ENCODE assay signal across 1 cellular context in genomic region chr17:43768382-43768781, GRCh38.
TF ChIP-seq lines count a peak whose summit lies in the region.

No MANE protein-coding gene starts in this region.

TF ChIP-seq in IMR-90, 13 proteins besides CTCF, POLR2A, EP300 and RAD21 (continued from another document):
- TF ChIP-seq RFX5 (IDR thresholded peaks at IDR 0.05; ENCODE audit: low read depth, low read length): no peak
- no peak for TF ChIP-seq NFE2L2 (IDR thresholded peaks at IDR 0.05; ENCODE audit: low read depth, low read length)
- no peak for TF ChIP-seq CHD1 (IDR thresholded peaks at IDR 0.05; ENCODE audit: low read depth, low read length)
- no peak for TF ChIP-seq MAFK (IDR thresholded peaks at IDR 0.05; ENCODE audit: low read depth, low read length)
- no peak for TF ChIP-seq MAZ (IDR thresholded peaks at IDR 0.05; ENCODE audit: borderline replicate concordance, low read depth, low read length)
- TF ChIP-seq FOS (IDR thresholded peaks at IDR 0.05; ENCODE audit: low read depth, low read length): no peak
- TF ChIP-seq USF2 (IDR thresholded peaks at IDR 0.05; ENCODE audit: low read depth, low read length): no peak
- no peak for TF ChIP-seq RCOR1 (IDR thresholded peaks at IDR 0.05; ENCODE audit: insufficient replicate concordance, low read length)
